ENCODE assay signal across 9 cellular contexts in the genomic region with DNA sequence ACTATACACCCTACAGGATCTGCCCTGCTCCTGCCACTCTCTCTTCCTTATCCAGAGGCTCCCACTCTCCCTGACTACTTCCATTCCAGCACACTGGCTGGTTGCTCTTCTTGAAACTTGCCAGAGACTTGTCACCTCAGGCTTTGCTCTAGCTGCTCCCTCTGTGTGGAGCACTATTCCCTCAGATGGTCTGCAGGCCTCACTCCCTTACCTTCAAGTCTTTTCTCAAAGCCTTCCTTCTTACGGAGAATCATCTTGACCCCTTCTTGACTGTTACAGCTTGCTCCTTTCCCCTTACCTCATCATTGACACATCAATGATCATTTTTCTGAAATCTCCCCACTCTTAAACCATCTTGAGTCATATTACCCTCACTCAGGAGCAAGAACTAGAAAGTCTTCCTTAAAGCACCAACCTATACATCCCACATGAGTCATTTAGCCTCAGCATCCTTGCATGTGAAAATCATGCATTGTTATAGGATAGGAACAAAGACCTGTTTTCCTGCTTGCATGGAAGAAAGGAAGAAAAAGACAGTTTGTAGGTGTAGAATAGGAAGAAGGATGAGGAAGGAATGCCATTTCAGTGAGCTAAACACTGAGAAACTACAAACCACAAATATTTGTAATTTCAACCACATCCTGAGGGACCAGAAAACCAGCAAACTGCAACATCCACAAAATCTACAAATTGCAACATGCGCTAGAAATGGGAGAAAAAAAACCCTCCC. TPM values are rescaled to one million over a fixed set of nuclear protein-coding genes. Genes with fewer than 3 reads are reported as not detected.
A peak's percentile ranks its signal among the peaks of the same experiment; 100 is the strongest.
DNase-seq lines count a peak whose midpoint lies in the region; ATAC-seq and TF ChIP-seq lines count a peak whose summit lies in the region.
"Had no signal": no experiment of that assay in that cellular context is flagged by ENCODE, and none has a peak within 500 bp of the region (broad histone marks: within the 10 kb centered on the region; RNA-seq: fewer than 3 reads in every experiment).

No MANE protein-coding gene starts in this region.

- peaks cover 13% of the 10 kb centered on the region for H3K4me1 ChIP-seq in IMR-90 (ENCODE audit: control insufficient read depth, insufficient read depth, low read length)
- peaks cover 10% of the 10 kb centered on the region for H3K4me1 ChIP-seq in CD8-positive, alpha-beta memory T cell (ENCODE audit: insufficient read depth, low read length)
- H3K4me1 ChIP-seq: A549 had no signal

- no peak overlapping the region for H3K4me3 Mint-ChIP-seq in activated CD4-positive, alpha-beta T cell treated with anti-CD3 and anti-CD28 coated beads for 36 hours
- H3K4me3 Mint-ChIP-seq in MCF 10A (ENCODE audit: unreplicated experiment): no peak overlapping the region
- no peak overlapping the region for H3K4me3 Mint-ChIP-seq in stimulated activated naive CD8-positive, alpha-beta T cell treated with anti-CD3 and anti-CD28 coated beads, Interleukin-15, amount 100 ng/mL, for 72 hours
- no peak overlapping the region for H3K4me3 Mint-ChIP-seq in CD8-positive, alpha-beta memory T cell

- in situ Hi-C loops in IMR-90 (cut with MboI; ENCODE audit: low sequenced_read_pairs): no loop called here

- peak overlapping the region; percentile 52; the same call in 1 of the 2 replicates for H3K4me2 ChIP-seq in IMR-90 (ENCODE audit: low read depth, low read length)
- H3K4me2 ChIP-seq: A549 had no signal

- TF ChIP-seq RAD21 in IMR-90 (IDR thresholded peaks at IDR 0.05; ENCODE audit: low read length): no peak

- H3K9ac ChIP-seq in IMR-90 (ENCODE audit: low read depth, low read length): peak overlapping the region; percentile 24; the same call in 1 of the 2 replicates

- peak; percentile 95 for ATAC-seq in activated CD4-positive, alpha-beta T cell treated with anti-CD3 and anti-CD28 coated beads for 36 hours
- ATAC-seq in IMR-90 (ENCODE audit: low read depth): peak; percentile 78
- ATAC-seq in stimulated activated naive CD8-positive, alpha-beta T cell treated with anti-CD3 and anti-CD28 coated beads, Interleukin-15, amount 100 ng/mL, for 72 hours: peak; percentile 92
- ATAC-seq: A549 had no signal

- H4K20me1 ChIP-seq in IMR-90 (ENCODE audit: insufficient read depth, low read length): peaks cover 6% of the 10 kb centered on the region; the same call in 1 of the 2 replicates

- no peaks in the 10 kb centered on the region for H3K27me3 Mint-ChIP-seq in activated CD4-positive, alpha-beta T cell treated with anti-CD3 and anti-CD28 coated beads for 36 hours
- H3K27me3 Mint-ChIP-seq in MCF 10A (ENCODE audit: insufficient read depth, unreplicated experiment): no peaks in the 10 kb centered on the region
- no peaks in the 10 kb centered on the region for H3K27me3 Mint-ChIP-seq in stimulated activated naive CD8-positive, alpha-beta T cell treated with anti-CD3 and anti-CD28 coated beads, Interleukin-15, amount 100 ng/mL, for 72 hours
- no peaks in the 10 kb centered on the region for H3K27me3 Mint-ChIP-seq in CD8-positive, alpha-beta memory T cell

- peaks cover 15% of the 10 kb centered on the region for H3K36me3 Mint-ChIP-seq in activated CD4-positive, alpha-beta T cell treated with anti-CD3 and anti-CD28 coated beads for 36 hours (ENCODE audit: low read depth)
- H3K36me3 Mint-ChIP-seq in MCF 10A (ENCODE audit: insufficient read depth, unreplicated experiment): peaks cover 7% of the 10 kb centered on the region
- H3K36me3 Mint-ChIP-seq in CD8-positive, alpha-beta memory T cell: peaks cover 6 to 27% (median 6%) of the 10 kb centered on the region in 3 donors

- TF ChIP-seq CTCF in IMR-90 (conservative IDR thresholded peaks at IDR 0.05; ENCODE audit: low read depth, low read length) (no peak), MCF 10A (IDR thresholded peaks at IDR 0.05; ENCODE audit: unreplicated experiment) (no peak)

- H3K4me3 ChIP-seq in IMR-90 (ENCODE audit: insufficient read depth, low read depth, low read length): no peak overlapping the region
- H3K4me3 ChIP-seq in CD8-positive, alpha-beta memory T cell (ENCODE audit: low read length): no peak overlapping the region
- H3K4me3 ChIP-seq: A549 had no signal

- peak overlapping the region; percentile 96 for H3K4ac ChIP-seq in IMR-90 (ENCODE audit: low read depth, low read length)

- peak overlapping the region; percentile 95 for H3K23ac ChIP-seq in IMR-90 (ENCODE audit: low read depth, low read length)

- peak overlapping the region; percentile 92 for H3K27ac ChIP-seq in IMR-90 (ENCODE audit: insufficient read depth, low read length)
- no peak overlapping the region for H3K27ac ChIP-seq in CD8-positive, alpha-beta memory T cell (ENCODE audit: low read depth, low read length)
- H3K27ac ChIP-seq: A549 had no signal

- no peak for DNase-seq in activated CD4-positive, alpha-beta T cell treated with anti-CD3 and anti-CD28 coated beads for 36 hours
- no peak for DNase-seq in activated CD4-positive, alpha-beta T cell treated with anti-CD3 and anti-CD28 coated beads, Interleukin-2, amount 50 U/mL, for 4 hours
- DNase-seq in IMR-90: peak; percentile 96
- peak; percentile 46 for DNase-seq in MCF 10A (ENCODE audit: unreplicated experiment)
- DNase-seq in stimulated activated naive CD8-positive, alpha-beta T cell treated with anti-CD3 and anti-CD28 coated beads, Interleukin-15, amount 100 ng/mL, for 72 hours: no peak
- DNase-seq in CD8-positive, alpha-beta memory T cell: no peak
- no peak for DNase-seq in posterior vena cava (ENCODE audit: low spot score)
- DNase-seq in DMS 273 treated with DMSO at 0.1 percent for 48 hours (lab: John Stamatoyannopoulos, UW): no peak

- peak overlapping the region; percentile 92 for H3K14ac ChIP-seq in IMR-90 (replicated peaks; ENCODE audit: low read depth, low read length)

- POLR2A ChIA-PET in activated CD4-positive, alpha-beta T cell treated with anti-CD3 and anti-CD28 coated beads for 36 hours (lab: Charles Lee): no interaction called here
- POLR2A ChIA-PET in IMR-90 (lab: Charles Lee; ENCODE audit: unreplicated experiment) (no interaction called here), MCF 10A (lab: Yijun Ruan, JAX) (no interaction called here)
- POLR2A ChIA-PET in CD8-positive, alpha-beta memory T cell (lab: Charles Lee): interaction anchor here (1.2 kb wide), 1 partner anchor 185 kb away, joined by 3 read pairs; no protein-coding TSS in a partner anchor

- no peaks in the 10 kb centered on the region for H3K27me3 ChIP-seq in IMR-90 (ENCODE audit: control insufficient read depth, insufficient read depth, low read length)
- H3K27me3 ChIP-seq in CD8-positive, alpha-beta memory T cell (ENCODE audit: insufficient read depth, low read length, poor library complexity, severe bottlenecking): no peaks in the 10 kb centered on the region

- no CpG with 5 or more reads among the region's 2 CpGs for WGBS in IMR-90 (ENCODE audit: extremely low coverage in 2 of 2, insufficient read length in 1 of 2), 2 experiments

- H2AFZ ChIP-seq in IMR-90 (replicated peaks; ENCODE audit: low read length, poor library complexity): peak overlapping the region; percentile 58

- H4K5ac ChIP-seq in IMR-90 (ENCODE audit: low read depth, low read length): peak overlapping the region; percentile 73

- dilution Hi-C loops in IMR-90 (cut with HindIII; ENCODE audit: low sequenced_read_pairs, unreplicated experiment): no loop called here

- H3K9me3 ChIP-seq in IMR-90 (ENCODE audit: control insufficient read depth, insufficient read depth, low read length): no peaks in the 10 kb centered on the region
- H3K9me3 ChIP-seq in CD8-positive, alpha-beta memory T cell (ENCODE audit: low read length): no peaks in the 10 kb centered on the region
- H3K9me3 ChIP-seq: A549 had no signal

- H2BK120ac ChIP-seq in IMR-90 (ENCODE audit: low read depth, low read length): peak overlapping the region; percentile 96

- H3K9me1 ChIP-seq in IMR-90 (ENCODE audit: insufficient read depth, low read length): peaks cover 9% of the 10 kb centered on the region; the same call in 1 of the 2 replicates

- H3K27ac Mint-ChIP-seq in activated CD4-positive, alpha-beta T cell treated with anti-CD3 and anti-CD28 coated beads for 36 hours: no peak overlapping the region
- H3K27ac Mint-ChIP-seq in MCF 10A (ENCODE audit: low read depth, unreplicated experiment): no peak overlapping the region
- no peak overlapping the region for H3K27ac Mint-ChIP-seq in stimulated activated naive CD8-positive, alpha-beta T cell treated with anti-CD3 and anti-CD28 coated beads, Interleukin-15, amount 100 ng/mL, for 72 hours
- H3K27ac Mint-ChIP-seq in CD8-positive, alpha-beta memory T cell: peak overlapping the region in 2 of 8 donors; percentile 59 to 62

- H2AK9ac ChIP-seq in IMR-90 (replicated peaks; ENCODE audit: low read depth, low read length, poor library complexity): peak overlapping the region; percentile 43

- H2BK15ac ChIP-seq in IMR-90 (ENCODE audit: low read depth, low read length): peak overlapping the region; percentile 91

- H4K91ac ChIP-seq in IMR-90 (ENCODE audit: insufficient read depth, low read depth, low read length): peak overlapping the region; percentile 92

- H3K9me3 Mint-ChIP-seq in activated CD4-positive, alpha-beta T cell treated with anti-CD3 and anti-CD28 coated beads for 36 hours (ENCODE audit: low read depth): no peaks in the 10 kb centered on the region
- no peaks in the 10 kb centered on the region for H3K9me3 Mint-ChIP-seq in MCF 10A (ENCODE audit: unreplicated experiment)
- no peaks in the 10 kb centered on the region for H3K9me3 Mint-ChIP-seq in stimulated activated naive CD8-positive, alpha-beta T cell treated with anti-CD3 and anti-CD28 coated beads, Interleukin-15, amount 100 ng/mL, for 72 hours
- no peaks in the 10 kb centered on the region for H3K9me3 Mint-ChIP-seq in CD8-positive, alpha-beta memory T cell

- CTCF ChIA-PET in activated CD4-positive, alpha-beta T cell treated with anti-CD3 and anti-CD28 coated beads for 36 hours (lab: Charles Lee): interaction anchor here (1.1 to 1.4 kb wide), 2 partner anchors 25 to 109 kb away, joined by 3 read pairs; no protein-coding TSS in a partner anchor
- CTCF ChIA-PET in IMR-90 (lab: Yijun Ruan, JAX) (interaction anchor here (0.7 kb wide), 1 partner anchor 18 kb away, joined by 6 read pairs; no protein-coding TSS in a partner anchor), MCF 10A (lab: Yijun Ruan, JAX) (interaction anchor here (0.7 to 1.1 kb wide), 3 partner anchors 55 to 241 kb away, joined by 3 to 4 read pairs (median 3); a partner anchor contains a TSS)
- CTCF ChIA-PET in CD8-positive, alpha-beta memory T cell (lab: Charles Lee): interaction anchor here (0.8 kb wide), 1 partner anchor 159 kb away, joined by 3 read pairs; no protein-coding TSS in a partner anchor

- H4K8ac ChIP-seq in IMR-90 (ENCODE audit: low read depth in 2 of 2, low read length in 2 of 2): peak overlapping the region; percentile 60 to 90

- H3K79me1 ChIP-seq in IMR-90 (ENCODE audit: low read depth in 1 of 2, low read length in 2 of 2): peaks cover 27 to 48% of the 10 kb centered on the region in 2 experiments

- peak overlapping the region; percentile 95 for H2BK5ac ChIP-seq in IMR-90 (ENCODE audit: low read depth, low read length, poor library complexity, severe bottlenecking)

- H3K4me1 Mint-ChIP-seq in activated CD4-positive, alpha-beta T cell treated with anti-CD3 and anti-CD28 coated beads for 36 hours: peaks cover 4% of the 10 kb centered on the region
- peaks cover 9% of the 10 kb centered on the region for H3K4me1 Mint-ChIP-seq in MCF 10A (ENCODE audit: insufficient read depth, unreplicated experiment)
- no peaks in the 10 kb centered on the region for H3K4me1 Mint-ChIP-seq in stimulated activated naive CD8-positive, alpha-beta T cell treated with anti-CD3 and anti-CD28 coated beads, Interleukin-15, amount 100 ng/mL, for 72 hours
- H3K4me1 Mint-ChIP-seq in CD8-positive, alpha-beta memory T cell: peaks cover 0 to 3% (median 3%) of the 10 kb centered on the region in 3 donors

- H3K36me3 ChIP-seq in IMR-90 (ENCODE audit: control insufficient read depth, insufficient read depth, low read length): peaks cover 16% of the 10 kb centered on the region
- H3K36me3 ChIP-seq in CD8-positive, alpha-beta memory T cell (ENCODE audit: insufficient read depth, low read length): no peaks in the 10 kb centered on the region

- H3K56ac ChIP-seq in IMR-90 (ENCODE audit: extremely low read depth, insufficient read depth, low read length): peak overlapping the region; percentile 67; the same call in 1 of the 2 replicates

- peak overlapping the region; percentile 96 for H2BK20ac ChIP-seq in IMR-90 (ENCODE audit: low read depth, low read length)

- H3K18ac ChIP-seq in IMR-90 (ENCODE audit: low read depth, low read length): peak overlapping the region; percentile 80

- intact Hi-C loops in activated CD4-positive, alpha-beta T cell treated with anti-CD3 and anti-CD28 coated beads for 36 hours (cut with DNase I, micrococcal nuclease): no loop called here
- intact Hi-C loops in IMR-90 (cut with micrococcal nuclease) (no loop called here), MCF 10A (cut with micrococcal nuclease) (no loop called here), posterior vena cava (cut with DNase I) (no loop called here)

- TF ChIP-seq POLR2A in IMR-90 (IDR thresholded peaks at IDR 0.05; ENCODE audit: low read depth, low read length): no peak

- H2AK5ac ChIP-seq in IMR-90 (ENCODE audit: low read depth, low read length): peak overlapping the region; percentile 90

- BruUV-seq in IMR-90 (replicated peaks; lab: Mats Ljungman, UMichigan) (no TSS peak), MCF 10A (replicated peaks; lab: Mats Ljungman, UMichigan) (no TSS peak)

RNA-seq across cellular contexts. Expression of a gene that starts 55.7 kb away (rescaled TPM):
- total RNA-seq in activated CD4-positive, alpha-beta T cell treated with anti-CD3 and anti-CD28 coated beads for 36 hours: 1 to 10 TPM; 2.3 to 3.8 TPM
- total RNA-seq in IMR-90 (2012; rRNA removed) (88.5 and 115 TPM in 2 replicates), MCF 10A (2022) (31.0 and 45.1 TPM in 2 replicates), posterior vena cava (100 to 1,000 TPM; 111 to 164 TPM)
- 36.5 and 46.8 TPM in 2 replicates for polyA plus RNA-seq in IMR-90 (2012; rRNA removed)
- 7.4 and 14.9 TPM in 2 replicates for polyA plus RNA-seq in IMR-90 (2012; cell fraction: cytosol; rRNA removed)
- polyA plus RNA-seq in IMR-90 (2012; cell fraction: nucleus; rRNA removed; ENCODE audit: low replicate concordance): 3.8 and 22.8 TPM in 2 replicates
- total RNA-seq in CD8-positive, alpha-beta memory T cell: 10 to 100 TPM; 18.2 to 20.6 TPM
- 44.2 TPM for polyA plus RNA-seq in CD8-positive, alpha-beta memory T cell

Comparison
In these comparisons a context has a peak if more than half of its experiments do, and no peak if none do; other contexts are left out.
1. DNase-seq: peak in IMR-90 (single experiment) and MCF 10A (single experiment); none in activated CD4-positive, alpha-beta T cell treated with anti-CD3 and anti-CD28 coated beads for 36 hours (single experiment), activated CD4-positive, alpha-beta T cell treated with anti-CD3 and anti-CD28 coated beads, Interleukin-2, amount 50 U/mL, for 4 hours (0 of 2), stimulated activated naive CD8-positive, alpha-beta T cell treated with anti-CD3 and anti-CD28 coated beads, Interleukin-15, amount 100 ng/mL, for 72 hours (0 of 2), CD8-positive, alpha-beta memory T cell (0 of 5), posterior vena cava (single experiment) and DMS 273 treated with DMSO at 0.1 percent for 48 hours (single experiment).
2. Peak in every context shown above with its lines, with median percentiles within 50 percentile points of each other: ATAC-seq.